In the genomic region with DNA sequence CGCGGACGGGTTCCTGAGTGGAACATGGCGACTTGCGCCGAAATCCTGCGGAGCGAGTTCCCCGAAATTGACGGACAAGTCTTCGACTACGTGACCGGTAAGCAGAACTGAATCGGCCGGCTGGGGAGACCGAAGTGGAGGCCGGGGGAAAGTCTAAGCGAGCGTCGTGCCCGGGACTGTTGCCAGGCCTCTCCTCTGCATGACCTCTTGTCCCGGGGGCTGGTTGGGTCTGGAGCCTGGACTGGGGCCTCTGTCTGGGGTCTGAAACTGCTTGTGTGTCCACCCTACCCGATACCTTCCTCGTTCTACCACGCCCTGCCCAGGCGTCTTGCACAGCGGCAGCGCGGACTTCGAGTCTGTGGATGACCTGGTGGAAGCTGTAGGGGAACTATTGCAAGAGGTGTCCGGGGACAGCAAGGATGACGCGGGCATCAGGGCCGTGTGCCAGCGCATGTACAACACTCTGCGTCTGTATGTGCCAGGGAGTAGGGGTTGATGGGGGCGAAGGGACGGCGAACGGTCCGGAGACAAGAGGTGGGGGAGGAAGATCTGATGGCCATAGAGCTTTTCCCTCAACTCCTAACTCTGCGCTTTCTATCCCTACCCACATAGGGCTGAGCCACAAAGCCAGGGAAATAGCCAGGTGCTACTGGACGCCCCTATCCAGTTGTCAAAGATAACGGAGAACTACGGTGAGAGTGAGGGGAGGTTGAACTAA, we compare ENCODE assay signal across 1 cellular context.
TF ChIP-seq lines count a peak whose summit lies in the region.

A gene with protein sequence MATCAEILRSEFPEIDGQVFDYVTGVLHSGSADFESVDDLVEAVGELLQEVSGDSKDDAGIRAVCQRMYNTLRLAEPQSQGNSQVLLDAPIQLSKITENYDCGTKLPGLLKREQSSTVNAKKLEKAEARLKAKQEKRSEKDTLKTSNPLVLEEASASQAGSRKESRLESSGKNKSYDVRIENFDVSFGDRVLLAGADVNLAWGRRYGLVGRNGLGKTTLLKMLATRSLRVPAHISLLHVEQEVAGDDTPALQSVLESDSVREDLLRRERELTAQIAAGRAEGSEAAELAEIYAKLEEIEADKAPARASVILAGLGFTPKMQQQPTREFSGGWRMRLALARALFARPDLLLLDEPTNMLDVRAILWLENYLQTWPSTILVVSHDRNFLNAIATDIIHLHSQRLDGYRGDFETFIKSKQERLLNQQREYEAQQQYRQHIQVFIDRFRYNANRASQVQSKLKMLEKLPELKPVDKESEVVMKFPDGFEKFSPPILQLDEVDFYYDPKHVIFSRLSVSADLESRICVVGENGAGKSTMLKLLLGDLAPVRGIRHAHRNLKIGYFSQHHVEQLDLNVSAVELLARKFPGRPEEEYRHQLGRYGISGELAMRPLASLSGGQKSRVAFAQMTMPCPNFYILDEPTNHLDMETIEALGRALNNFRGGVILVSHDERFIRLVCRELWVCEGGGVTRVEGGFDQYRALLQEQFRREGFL (plus strand): TSS at position 16 of the 718 bp plus-strand sequence. CDS start 9 bp downstream, at position 25.

TF ChIP-seq in K562, 482 proteins besides CTCF, POLR2A, EP300 and RAD21 (continued from another document):
- TF ChIP-seq UBTF (IDR thresholded peaks at IDR 0.05; ENCODE audit: borderline replicate concordance in 1 of 2, low read depth in 2 of 2, low read length in 2 of 2) (peak; percentile 50 to 68; a peak in 2 of 4 replicates), KDM5B (IDR thresholded peaks at IDR 0.05; ENCODE audit: insufficient replicate concordance, low read depth, low read length) (peak; percentile 65), NR4A1 (CRISPR knock-in tag; IDR thresholded peaks at IDR 0.05) (no peak), NR4A1 (tag; IDR thresholded peaks at IDR 0.05) (0 out of 2 replicates have a peak, but pooled peaks have one; percentile 51), ZNF830 (CRISPR knock-in tag; IDR thresholded peaks at IDR 0.05) (0 out of 2 replicates have a peak, but pooled peaks have one; percentile 79), SIX5 (IDR thresholded peaks at IDR 0.05; ENCODE audit: borderline replicate concordance in 1 of 2, insufficient read depth in 1 of 2, low read depth in 1 of 2, low read length in 2 of 2) (no peak), RBFOX2 (IDR thresholded peaks at IDR 0.05; ENCODE audit: low read depth, low read length) (peak; percentile 66), TBP (optimal IDR thresholded peaks at IDR 0.05; ENCODE audit: low read depth, low read length) (peak; percentile 10), SIN3B (IDR thresholded peaks at IDR 0.05; ENCODE audit: low read depth) (peak; percentile 68; the same call in 1 of the 2 replicates), HNRNPK (IDR thresholded peaks at IDR 0.05; ENCODE audit: low read depth, low read length, poor library complexity, severe bottlenecking) (no peak), TEAD1 (CRISPR knock-in tag; IDR thresholded peaks at IDR 0.05) (peak in 1 of 2 experiments; percentile 64; a peak in 1 of 4 replicates), PHB (CRISPR knock-in tag; IDR thresholded peaks at IDR 0.05) (0 out of 2 replicates have a peak, but pooled peaks have one; percentile 36), FOXK1 (CRISPR knock-in tag; IDR thresholded peaks at IDR 0.05; ENCODE audit: borderline replicate concordance) (0 out of 2 replicates have a peak, but pooled peaks have one; percentile 47), MLLT1 (IDR thresholded peaks at IDR 0.05) (no peak), POLR2G (IDR thresholded peaks at IDR 0.05; ENCODE audit: low read depth, low read length) (peak; percentile 62), LCOR (CRISPR knock-in tag; IDR thresholded peaks at IDR 0.05) (no peak), PHB2 (IDR thresholded peaks at IDR 0.05; ENCODE audit: low read depth) (no peak), SUPT5H (IDR thresholded peaks at IDR 0.05) (peak; percentile 85)
- TF ChIP-seq, protein P1, sequence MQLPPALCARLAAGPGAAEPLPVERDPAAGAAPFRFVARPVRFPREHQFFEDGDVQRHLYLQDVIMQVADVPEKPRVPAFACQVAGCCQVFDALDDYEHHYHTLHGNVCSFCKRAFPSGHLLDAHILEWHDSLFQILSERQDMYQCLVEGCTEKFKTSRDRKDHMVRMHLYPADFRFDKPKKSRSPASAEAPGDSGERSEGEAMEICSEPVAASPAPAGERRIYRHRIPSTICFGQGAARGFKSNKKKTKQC (CRISPR knock-in tag; IDR thresholded peaks at IDR 0.05) = peak; percentile 75
- TF ChIP-seq, protein P2, sequence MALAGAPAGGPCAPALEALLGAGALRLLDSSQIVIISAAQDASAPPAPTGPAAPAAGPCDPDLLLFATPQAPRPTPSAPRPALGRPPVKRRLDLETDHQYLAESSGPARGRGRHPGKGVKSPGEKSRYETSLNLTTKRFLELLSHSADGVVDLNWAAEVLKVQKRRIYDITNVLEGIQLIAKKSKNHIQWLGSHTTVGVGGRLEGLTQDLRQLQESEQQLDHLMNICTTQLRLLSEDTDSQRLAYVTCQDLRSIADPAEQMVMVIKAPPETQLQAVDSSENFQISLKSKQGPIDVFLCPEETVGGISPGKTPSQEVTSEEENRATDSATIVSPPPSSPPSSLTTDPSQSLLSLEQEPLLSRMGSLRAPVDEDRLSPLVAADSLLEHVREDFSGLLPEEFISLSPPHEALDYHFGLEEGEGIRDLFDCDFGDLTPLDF (CRISPR knock-in tag; IDR thresholded peaks at IDR 0.05) = peak; percentile 59; the same call in 1 of the 2 replicates
- TF ChIP-seq, protein P3, sequence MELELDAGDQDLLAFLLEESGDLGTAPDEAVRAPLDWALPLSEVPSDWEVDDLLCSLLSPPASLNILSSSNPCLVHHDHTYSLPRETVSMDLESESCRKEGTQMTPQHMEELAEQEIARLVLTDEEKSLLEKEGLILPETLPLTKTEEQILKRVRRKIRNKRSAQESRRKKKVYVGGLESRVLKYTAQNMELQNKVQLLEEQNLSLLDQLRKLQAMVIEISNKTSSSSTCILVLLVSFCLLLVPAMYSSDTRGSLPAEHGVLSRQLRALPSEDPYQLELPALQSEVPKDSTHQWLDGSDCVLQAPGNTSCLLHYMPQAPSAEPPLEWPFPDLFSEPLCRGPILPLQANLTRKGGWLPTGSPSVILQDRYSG (tag; conservative IDR thresholded peaks at IDR 0.05; ENCODE audit: low read depth) = no peak
- TF ChIP-seq, protein P4, sequence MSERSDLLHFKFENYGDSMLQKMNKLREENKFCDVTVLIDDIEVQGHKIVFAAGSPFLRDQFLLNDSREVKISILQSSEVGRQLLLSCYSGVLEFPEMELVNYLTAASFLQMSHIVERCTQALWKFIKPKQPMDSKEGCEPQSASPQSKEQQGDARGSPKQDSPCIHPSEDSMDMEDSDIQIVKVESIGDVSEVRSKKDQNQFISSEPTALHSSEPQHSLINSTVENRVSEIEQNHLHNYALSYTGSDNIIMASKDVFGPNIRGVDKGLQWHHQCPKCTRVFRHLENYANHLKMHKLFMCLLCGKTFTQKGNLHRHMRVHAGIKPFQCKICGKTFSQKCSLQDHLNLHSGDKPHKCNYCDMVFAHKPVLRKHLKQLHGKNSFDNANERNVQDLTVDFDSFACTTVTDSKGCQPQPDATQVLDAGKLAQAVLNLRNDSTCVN (CRISPR knock-in tag; IDR thresholded peaks at IDR 0.05) = 0 out of 2 replicates have a peak, but pooled peaks have one; percentile 49
